21 cellular contexts compared by ENCODE assay signal in genomic region chr7:41584746-41585145, GRCh38.
DNase-seq lines count a peak whose midpoint lies in the region; FAIRE-seq and TF ChIP-seq lines count a peak whose summit lies in the region.
"Had no signal": no experiment of that assay in that cellular context is flagged by ENCODE, and none has a peak within 500 bp of the region (broad histone marks: within the 10 kb centered on the region; RNA-seq: fewer than 3 reads in every experiment).

No MANE protein-coding gene starts in this region.

- no peak overlapping the region for H3K4me3 ChIP-seq in fibroblast of mammary gland (ENCODE audit: control insufficient read depth, low read depth, low read length)
- H3K4me3 ChIP-seq: ascending aorta, esophagus squamous epithelium, thoracic aorta had no signal

- POLR2A ChIA-PET in activated CD4-positive, alpha-beta memory T cell treated with anti-CD3 and anti-CD28 coated beads for 36 hours (lab: Charles Lee): no interaction called here

- DNase-seq in LHCN-M2 (ENCODE audit: low read depth) (peak; percentile 24), SIG-M5 (lab: John Stamatoyannopoulos, UW) (peak; percentile 39), fibroblast of mammary gland (ENCODE audit: low read depth) (peak; percentile 71), dermis blood vessel endothelial cell (no peak), ureter (ENCODE audit: low spot score) (no peak), RCC 7860 (ENCODE audit: low spot score) (no peak)
- no peak for DNase-seq in activated CD4-positive, alpha-beta memory T cell treated with anti-CD3 and anti-CD28 coated beads for 36 hours
- DNase-seq: activated CD4-positive, alpha-beta T cell treated with anti-CD3 and anti-CD28 coated beads for 36 hours; activated naive CD4-positive, alpha-beta T cell treated with anti-CD3 and anti-CD28 coated beads, Interleukin-2, amount 50 U/mL, for 16 hours; cerebellar nuclear complex; effector CD8-positive, alpha-beta T cell; esophagus squamous epithelium; head of caudate nucleus; NCI-H82; posterior cingulate gyrus; stimulated activated CD4-positive, alpha-beta T cell treated with anti-CD3 and anti-CD28 coated beads, Interleukin-2, amount 100 ng/mL, for 24 hours; stimulated activated naive B cell treated with anti-CD40 and anti-IgM and Interleukin-4, amounts not matched to agents 10 μg/mL and 1 μg/mL and 100 μg/mL, for 72 hours had no signal

- FAIRE-seq in RCC 7860 (lab: Jason Lieb, UNC): no peak
- FAIRE-seq: TTC549 had no signal

- no peaks in the 10 kb centered on the region for H3K4me1 Mint-ChIP-seq in activated CD4-positive, alpha-beta memory T cell treated with anti-CD3 and anti-CD28 coated beads for 36 hours (ENCODE audit: low read depth)
- H3K4me1 Mint-ChIP-seq: activated CD4-positive, alpha-beta T cell treated with anti-CD3 and anti-CD28 coated beads for 36 hours; neural crest cell; stimulated activated naive B cell treated with anti-CD40 and anti-IgM and Interleukin-4, amounts not matched to agents 10 μg/mL and 1 μg/mL and 100 μg/mL, for 72 hours had no signal

- TF ChIP-seq CTCF in fibroblast of mammary gland (conservative IDR thresholded peaks at IDR 0.05; ENCODE audit: control insufficient read depth, insufficient read depth, low read depth, low read length): no peak

- CTCF ChIA-PET in activated CD4-positive, alpha-beta memory T cell treated with anti-CD3 and anti-CD28 coated beads for 36 hours (lab: Charles Lee): no interaction called here

- no peaks in the 10 kb centered on the region for H3K27me3 Mint-ChIP-seq in activated CD4-positive, alpha-beta memory T cell treated with anti-CD3 and anti-CD28 coated beads for 36 hours
- H3K27me3 Mint-ChIP-seq: activated CD4-positive, alpha-beta T cell treated with anti-CD3 and anti-CD28 coated beads for 36 hours; stimulated activated naive B cell treated with anti-CD40 and anti-IgM and Interleukin-4, amounts not matched to agents 10 μg/mL and 1 μg/mL and 100 μg/mL, for 72 hours had no signal

- intact Hi-C loops in activated CD4-positive, alpha-beta memory T cell treated with anti-CD3 and anti-CD28 coated beads for 36 hours (cut with micrococcal nuclease): no loop called here

- no peaks in the 10 kb centered on the region for H3K9me3 Mint-ChIP-seq in activated CD4-positive, alpha-beta memory T cell treated with anti-CD3 and anti-CD28 coated beads for 36 hours
- H3K9me3 Mint-ChIP-seq: neural crest cell had no signal

- H3K4me3 Mint-ChIP-seq in activated CD4-positive, alpha-beta memory T cell treated with anti-CD3 and anti-CD28 coated beads for 36 hours: no peak overlapping the region
- H3K4me3 Mint-ChIP-seq: activated CD4-positive, alpha-beta T cell treated with anti-CD3 and anti-CD28 coated beads for 36 hours; neural crest cell; stimulated activated naive B cell treated with anti-CD40 and anti-IgM and Interleukin-4, amounts not matched to agents 10 μg/mL and 1 μg/mL and 100 μg/mL, for 72 hours had no signal

- H3K27ac Mint-ChIP-seq in activated CD4-positive, alpha-beta memory T cell treated with anti-CD3 and anti-CD28 coated beads for 36 hours: no peak overlapping the region
- H3K27ac Mint-ChIP-seq: activated CD4-positive, alpha-beta T cell treated with anti-CD3 and anti-CD28 coated beads for 36 hours; stimulated activated naive B cell treated with anti-CD40 and anti-IgM and Interleukin-4, amounts not matched to agents 10 μg/mL and 1 μg/mL and 100 μg/mL, for 72 hours had no signal

- no peaks in the 10 kb centered on the region for H3K36me3 Mint-ChIP-seq in activated CD4-positive, alpha-beta memory T cell treated with anti-CD3 and anti-CD28 coated beads for 36 hours
- H3K36me3 Mint-ChIP-seq: stimulated activated naive B cell treated with anti-CD40 and anti-IgM and Interleukin-4, amounts not matched to agents 10 μg/mL and 1 μg/mL and 100 μg/mL, for 72 hours had no signal

Comparison
In these comparisons a context has a peak if more than half of its experiments do, and no peak if none do; other contexts are left out.
1. DNase-seq: peak in LHCN-M2 (single experiment), SIG-M5 (single experiment) and fibroblast of mammary gland (single experiment); none in dermis blood vessel endothelial cell (single experiment), activated CD4-positive, alpha-beta memory T cell treated with anti-CD3 and anti-CD28 coated beads for 36 hours (single experiment), ureter (single experiment) and RCC 7860 (single experiment).